8 cellular contexts compared by ENCODE assay signal in genomic region chr10:104337985-104338735, GRCh38. TPM values are rescaled to one million over a fixed set of nuclear protein-coding genes. Genes with fewer than 3 reads are reported as not detected.
DNase-seq lines count a peak whose midpoint lies in the region; ATAC-seq and TF ChIP-seq lines count a peak whose summit lies in the region.

ITPRIP (minus strand) TSS chr10:104338465; CDS start chr10:104316051, 22,414 bp downstream.

- in situ Hi-C loops in SK-MEL-5 (cut with HindIII; ENCODE audit: low pct_unique_long_range_greater_than_20kb, low sequenced_read_pairs) (no loop called here), transverse colon (cut with MboI; ENCODE audit: low pct_ligation_motif_present in 1 of 4, low pct_unique_long_range_greater_than_20kb in 1 of 4, low sequenced_read_pairs in 3 of 4) (no loop called here)

- peak within 1 kb of the TSS; percentile 98 for H3K4me3 ChIP-seq in CD8-positive, alpha-beta T cell (ENCODE audit: low read depth, low read length)
- peak within 1 kb of the TSS; percentile 73 to 96 (median 90) for H3K4me3 ChIP-seq in transverse colon

- ATAC-seq in CD8-positive, alpha-beta T cell, result peak; percentile 67
- ATAC-seq in GM19372 (IDR thresholded peaks at IDR 0.05; ENCODE audit: low read depth, unreplicated experiment) (peak; percentile 74), HG03520 (IDR thresholded peaks at IDR 0.05; ENCODE audit: unreplicated experiment) (peak; percentile 63)

- peak; percentile 47 to 84 (median 73) for DNase-seq in CD8-positive, alpha-beta T cell
- DNase-seq in SK-MEL-5 (ENCODE audit: low read depth, low spot score), result peak; percentile 72
- peak; percentile 78 for DNase-seq in activated naive CD4-positive, alpha-beta T cell treated with anti-CD3 and anti-CD28 coated beads for 36 hours
- peak; percentile 54 for DNase-seq in globus pallidus (ENCODE audit: low spot score)
- DNase-seq in osteocyte (ENCODE audit: extremely low spot score, unreplicated experiment), result peak; percentile 86
- DNase-seq in transverse colon, result peak; percentile 81

- H3K36me3 Mint-ChIP-seq in CD8-positive, alpha-beta T cell, result peaks cover 17% of the 10 kb centered on the region
- H3K36me3 Mint-ChIP-seq in activated naive CD4-positive, alpha-beta T cell treated with anti-CD3 and anti-CD28 coated beads for 36 hours (ENCODE audit: low read depth), result peaks cover 10% of the 10 kb centered on the region
- H3K36me3 Mint-ChIP-seq in osteocyte (ENCODE audit: unreplicated experiment), result no peaks in the 10 kb centered on the region

- TF ChIP-seq EP300 in transverse colon (IDR thresholded peaks at IDR 0.05; ENCODE audit: low read depth), result no peak

- intact Hi-C loops in CD8-positive, alpha-beta T cell (cut with DNase I, micrococcal nuclease), result loop anchor here (1.0 to 10.0 kb wide), 10 partner anchors 9 to 423 kb away; partner anchors contain the start of genes STN1 (in 2 of the 2), CFAP58 (in 1 of the 2), GSTO2 (in 1 of the 2) and SFR1 (in 1 of the 2)
- intact Hi-C loops in activated naive CD4-positive, alpha-beta T cell treated with anti-CD3 and anti-CD28 coated beads for 36 hours (cut with micrococcal nuclease), result loop anchor here (1.0 to 10.0 kb wide), 9 partner anchors 9 to 679 kb away; partner anchors contain the start of genes GSTO2 and SLK
- intact Hi-C loops in transverse colon (cut with DNase I; ENCODE audit: low total_unique reads), result no loop called here

- no peak for TF ChIP-seq CTCF in CD8-positive, alpha-beta T cell (IDR thresholded peaks at IDR 0.05)
- peak; percentile 45 for TF ChIP-seq CTCF in osteocyte (IDR thresholded peaks at IDR 0.05)
- peak in 2 of 5 experiments; percentile 4 to 7 for TF ChIP-seq CTCF in transverse colon (IDR thresholded peaks at IDR 0.05)

- H3K27ac ChIP-seq in CD8-positive, alpha-beta T cell (ENCODE audit: low read depth, low read length), result peak within 1 kb of the TSS; percentile 92
- H3K27ac ChIP-seq in transverse colon, result peak within 1 kb of the TSS; percentile 95 to 98 (median 98)

- TF ChIP-seq POLR2A in transverse colon (IDR thresholded peaks at IDR 0.05), result peak; percentile 92

- H3K4me1 ChIP-seq in CD8-positive, alpha-beta T cell (ENCODE audit: insufficient read depth, low read length), result peaks cover 46% of the 10 kb centered on the region
- peaks cover 12 to 60% (median 36%) of the 10 kb centered on the region in 4 donors for H3K4me1 ChIP-seq in transverse colon

- CTCF ChIA-PET in CD8-positive, alpha-beta T cell (lab: Charles Lee), result interaction anchor here (0.6 to 7.3 kb wide), 14 partner anchors 9 to 417 kb away, joined by 3 to 87 read pairs (median 5); partner anchors contain the start of gene CFAP58
- CTCF ChIA-PET in activated naive CD4-positive, alpha-beta T cell treated with anti-CD3 and anti-CD28 coated beads for 36 hours (lab: Charles Lee), result interaction anchor here (0.6 to 7.0 kb wide), 11 partner anchors 9 to 64 kb away, joined by 3 to 67 read pairs (median 5); no protein-coding TSS in a partner anchor

- no peaks in the 10 kb centered on the region for H3K36me3 ChIP-seq in CD8-positive, alpha-beta T cell (ENCODE audit: insufficient read depth, low read length)
- no peaks in the 10 kb centered on the region for H3K36me3 ChIP-seq in transverse colon

- H3K4me1 Mint-ChIP-seq in CD8-positive, alpha-beta T cell (ENCODE audit: low read depth), result peaks cover 54% of the 10 kb centered on the region
- H3K4me1 Mint-ChIP-seq in activated naive CD4-positive, alpha-beta T cell treated with anti-CD3 and anti-CD28 coated beads for 36 hours (ENCODE audit: low read depth), result peaks cover 46% of the 10 kb centered on the region
- peaks cover 49% of the 10 kb centered on the region for H3K4me1 Mint-ChIP-seq in osteocyte (ENCODE audit: unreplicated experiment)

- no peaks in the 10 kb centered on the region for H3K27me3 Mint-ChIP-seq in CD8-positive, alpha-beta T cell (ENCODE audit: low read depth)
- H3K27me3 Mint-ChIP-seq in activated naive CD4-positive, alpha-beta T cell treated with anti-CD3 and anti-CD28 coated beads for 36 hours (ENCODE audit: low read depth), result no peaks in the 10 kb centered on the region
- no peaks in the 10 kb centered on the region for H3K27me3 Mint-ChIP-seq in osteocyte (ENCODE audit: unreplicated experiment)

- H3K27me3 ChIP-seq in CD8-positive, alpha-beta T cell (ENCODE audit: insufficient read depth, low read length), result no peaks in the 10 kb centered on the region
- no peaks in the 10 kb centered on the region for H3K27me3 ChIP-seq in transverse colon

- POLR2A ChIA-PET in CD8-positive, alpha-beta T cell (lab: Charles Lee), result interaction anchor here (0.6 to 3.6 kb wide), 19 partner anchors 9 to 63 kb away, joined by 3 to 39 read pairs (median 7); partner anchors contain the start of gene CFAP58

- no peaks in the 10 kb centered on the region for H3K9me3 ChIP-seq in CD8-positive, alpha-beta T cell (ENCODE audit: low read length)
- no peaks in the 10 kb centered on the region for H3K9me3 ChIP-seq in transverse colon

- peak within 1 kb of the TSS; percentile 97 for H3K27ac Mint-ChIP-seq in CD8-positive, alpha-beta T cell
- H3K27ac Mint-ChIP-seq in activated naive CD4-positive, alpha-beta T cell treated with anti-CD3 and anti-CD28 coated beads for 36 hours, result peak within 1 kb of the TSS; percentile 98
- peak within 1 kb of the TSS; percentile 100 for H3K27ac Mint-ChIP-seq in osteocyte (ENCODE audit: unreplicated experiment)

- H3K9me3 Mint-ChIP-seq in CD8-positive, alpha-beta T cell, result no peaks in the 10 kb centered on the region
- H3K9me3 Mint-ChIP-seq in activated naive CD4-positive, alpha-beta T cell treated with anti-CD3 and anti-CD28 coated beads for 36 hours, result no peaks in the 10 kb centered on the region
- H3K9me3 Mint-ChIP-seq in osteocyte (ENCODE audit: unreplicated experiment), result no peaks in the 10 kb centered on the region

- WGBS in transverse colon (ENCODE audit: low coverage in 1 of 2), 2 donors, result 0% methylated on average over 51 of the region's 70 CpGs; no CpG with 5 or more reads in 1 of the 2 donors

- peak within 1 kb of the TSS; percentile 93 for H3K4me3 Mint-ChIP-seq in CD8-positive, alpha-beta T cell
- H3K4me3 Mint-ChIP-seq in activated naive CD4-positive, alpha-beta T cell treated with anti-CD3 and anti-CD28 coated beads for 36 hours, result peak within 1 kb of the TSS; percentile 84
- peak within 1 kb of the TSS; percentile 97 for H3K4me3 Mint-ChIP-seq in osteocyte (ENCODE audit: unreplicated experiment)

RNA-seq across cellular contexts. Expression of gene ITPRIP, which starts in this region (rescaled TPM):
- 100 to 1,000 TPM; 212 to 214 TPM for total RNA-seq in CD8-positive, alpha-beta T cell
- total RNA-seq in SK-MEL-5 (2014; rRNA removed; shearing (Covaris generic)), result 10.3 and 12.7 TPM in 2 replicates
- polyA plus RNA-seq in SK-MEL-5 (2015; cell fraction: cytosol; rRNA removed), result 86.6 and 109 TPM in 2 replicates
- polyA plus RNA-seq in SK-MEL-5 (2015; cell fraction: nucleus; rRNA removed), result 38.0 and 41.5 TPM in 2 replicates
- total RNA-seq in activated naive CD4-positive, alpha-beta T cell treated with anti-CD3 and anti-CD28 coated beads for 36 hours, result 10 to 100 TPM; 24.5 to 25.3 TPM
- total RNA-seq in osteocyte (15.5 and 17.5 TPM in 2 replicates), transverse colon (10 to 100 TPM in 1 of 4 donors, 1 to 10 TPM in 3; 1.8 to 25.1 (median 6.6) TPM)

Comparison
In these comparisons a context has a peak if more than half of its experiments do, and no peak if none do; other contexts are left out.
1. Peak in every context shown above with its lines: DNase-seq, ATAC-seq, H3K4me3 ChIP-seq and H3K27ac ChIP-seq.
2. RNA of gene ITPRIP (total RNA-seq): 212 to 214 TPM in CD8-positive, alpha-beta T cell; 24.5 to 25.3 TPM in activated naive CD4-positive, alpha-beta T cell treated with anti-CD3 and anti-CD28 coated beads for 36 hours, 15.5 to 17.5 TPM in osteocyte, 10.3 to 12.7 TPM in SK-MEL-5 and 1.8 to 25.1 TPM in transverse colon; every median in the first group is over 4 times any median in the second.